In the genomic region with DNA sequence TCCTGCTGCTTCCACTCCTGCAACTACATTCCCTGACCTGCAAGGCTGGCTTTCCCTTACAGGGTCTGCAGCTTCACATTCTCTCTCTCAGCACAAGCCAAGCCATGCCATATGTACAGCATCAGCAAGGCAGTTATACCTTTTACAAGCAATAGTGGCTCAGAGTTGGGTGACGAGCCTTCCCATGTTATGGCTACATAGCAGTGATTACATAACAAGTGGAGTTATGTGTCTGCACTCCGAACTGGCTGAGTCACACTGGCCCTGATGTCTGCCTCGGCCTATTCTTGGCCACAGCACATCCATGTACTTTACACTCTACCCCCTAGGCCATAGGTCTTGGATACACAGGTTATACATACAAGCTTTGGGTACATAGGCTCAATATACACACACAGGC, we compare ENCODE assay signal across 15 cellular contexts. TPM values are rescaled to one million over a fixed set of nuclear protein-coding genes. Genes with fewer than 3 reads are reported as not detected.
DNase-seq lines count a peak whose midpoint lies in the region; ATAC-seq, FAIRE-seq and TF ChIP-seq lines count a peak whose summit lies in the region.
"Had no signal": no experiment of that assay in that cellular context is flagged by ENCODE, and none has a peak within 500 bp of the region (broad histone marks: within the 10 kb centered on the region; RNA-seq: fewer than 3 reads in every experiment).

No MANE protein-coding gene starts in this region.

- H3K4me3 ChIP-seq in breast epithelium, result no peak overlapping the region
- no peak overlapping the region for H3K4me3 ChIP-seq in astrocyte (ENCODE audit: insufficient read depth, low read depth, low read length)
- H3K4me3 ChIP-seq in hepatocyte, result no peak overlapping the region
- H3K4me3 ChIP-seq in CD8-positive, alpha-beta T cell (ENCODE audit: low read depth, low read length), result no peak overlapping the region
- H3K4me3 ChIP-seq: heart right ventricle, psoas muscle had no signal

- intact Hi-C loops in MCF 10A (cut with micrococcal nuclease) (no loop called here), breast epithelium (cut with DNase I; ENCODE audit: low total_unique reads) (no loop called here)
- intact Hi-C loops in CD8-positive, alpha-beta T cell (cut with DNase I, micrococcal nuclease), result no loop called here

- CTCF ChIA-PET in MCF 10A (lab: Yijun Ruan, JAX), result interaction anchor here (0.5 to 4.5 kb wide), 5 partner anchors 9 to 228 kb away, joined by 3 to 32 read pairs (median 3); no protein-coding TSS in a partner anchor
- CTCF ChIA-PET in CD8-positive, alpha-beta T cell (lab: Charles Lee), result no interaction called here

- H4K20me1 ChIP-seq in astrocyte (ENCODE audit: insufficient read depth, low read length) (no peaks in the 10 kb centered on the region), hepatocyte (ENCODE audit: insufficient read depth, poor library complexity, severe bottlenecking) (no peaks in the 10 kb centered on the region)

- H3K27me3 ChIP-seq in breast epithelium (no peaks in the 10 kb centered on the region), astrocyte (ENCODE audit: insufficient read depth, low read length) (no peaks in the 10 kb centered on the region), hepatocyte (no peaks in the 10 kb centered on the region)
- H3K27me3 ChIP-seq in CD8-positive, alpha-beta T cell (ENCODE audit: insufficient read depth, low read length), result no peaks in the 10 kb centered on the region

- no peaks in the 10 kb centered on the region for H3K79me2 ChIP-seq in astrocyte (ENCODE audit: insufficient read depth, low read length)
- H3K79me2 ChIP-seq in hepatocyte, result no peaks in the 10 kb centered on the region

- H3K27ac ChIP-seq in breast epithelium (no peak overlapping the region), astrocyte (ENCODE audit: low read depth, low read length) (peak overlapping the region; percentile 57), hepatocyte (no peak overlapping the region)
- H3K27ac ChIP-seq in CD8-positive, alpha-beta T cell (ENCODE audit: low read depth, low read length), result no peak overlapping the region
- H3K27ac ChIP-seq: heart right ventricle, psoas muscle had no signal

- no peaks in the 10 kb centered on the region for H3K36me3 ChIP-seq in breast epithelium
- H3K36me3 ChIP-seq in astrocyte (ENCODE audit: insufficient read depth, low read length), result no peaks in the 10 kb centered on the region
- no peaks in the 10 kb centered on the region for H3K36me3 ChIP-seq in hepatocyte (replicated peaks; ENCODE audit: insufficient read depth, low read depth)
- no peaks in the 10 kb centered on the region for H3K36me3 ChIP-seq in CD8-positive, alpha-beta T cell (ENCODE audit: insufficient read depth, low read length)
- H3K36me3 ChIP-seq: heart right ventricle had no signal

- H3K9me3 Mint-ChIP-seq in MCF 10A (ENCODE audit: unreplicated experiment) (peaks cover 16% of the 10 kb centered on the region), astrocyte (ENCODE audit: unreplicated experiment) (peaks cover 19% of the 10 kb centered on the region)
- H3K9me3 Mint-ChIP-seq in CD8-positive, alpha-beta T cell, result peaks cover 15% of the 10 kb centered on the region

- H3K4me1 ChIP-seq in breast epithelium, result no peaks in the 10 kb centered on the region
- peaks cover 25% of the 10 kb centered on the region for H3K4me1 ChIP-seq in astrocyte (ENCODE audit: insufficient read depth, low read length)
- H3K4me1 ChIP-seq in hepatocyte (ENCODE audit: insufficient read depth), result no peaks in the 10 kb centered on the region
- no peaks in the 10 kb centered on the region for H3K4me1 ChIP-seq in CD8-positive, alpha-beta T cell (ENCODE audit: insufficient read depth, low read length)
- H3K4me1 ChIP-seq: heart right ventricle, psoas muscle had no signal

- H3K36me3 Mint-ChIP-seq in MCF 10A (ENCODE audit: insufficient read depth, unreplicated experiment), result no peaks in the 10 kb centered on the region
- H3K36me3 Mint-ChIP-seq in astrocyte (ENCODE audit: low read depth, unreplicated experiment), result peaks cover 2% of the 10 kb centered on the region
- H3K36me3 Mint-ChIP-seq in CD8-positive, alpha-beta T cell, result no peaks in the 10 kb centered on the region
- H3K36me3 Mint-ChIP-seq: activated naive CD4-positive, alpha-beta T cell treated with anti-CD3 and anti-CD28 coated beads, Interleukin-2, amount 50 U/mL, for 24 hours; IgD-negative memory B cell had no signal

- H3K9me2 ChIP-seq in hepatocyte (replicated peaks; ENCODE audit: insufficient read depth), result no peaks in the 10 kb centered on the region

- H3K27me3 Mint-ChIP-seq in MCF 10A (ENCODE audit: insufficient read depth, unreplicated experiment) (no peaks in the 10 kb centered on the region), astrocyte (ENCODE audit: low read depth, unreplicated experiment) (no peaks in the 10 kb centered on the region)
- peaks cover 4% of the 10 kb centered on the region for H3K27me3 Mint-ChIP-seq in CD8-positive, alpha-beta T cell (ENCODE audit: low read depth)
- H3K27me3 Mint-ChIP-seq: activated naive CD4-positive, alpha-beta T cell treated with anti-CD3 and anti-CD28 coated beads, Interleukin-2, amount 50 U/mL, for 24 hours; dendritic cell treated with granulocyte-macrophage colony-stimulating factor and Interleukin-4, amounts not matched to agents 40 ng/mL and 50 ng/mL, for 4 days; IgD-negative memory B cell had no signal

- FAIRE-seq in astrocyte (lab: Jason Lieb, UNC), result peak; percentile 90

- H3K27ac Mint-ChIP-seq in MCF 10A (ENCODE audit: low read depth, unreplicated experiment), result no peak overlapping the region
- peak overlapping the region; percentile 70 for H3K27ac Mint-ChIP-seq in astrocyte (ENCODE audit: unreplicated experiment)
- no peak overlapping the region for H3K27ac Mint-ChIP-seq in CD8-positive, alpha-beta T cell
- H3K27ac Mint-ChIP-seq: activated naive CD4-positive, alpha-beta T cell treated with anti-CD3 and anti-CD28 coated beads, Interleukin-2, amount 50 U/mL, for 24 hours; dendritic cell treated with granulocyte-macrophage colony-stimulating factor and Interleukin-4, amounts not matched to agents 40 ng/mL and 50 ng/mL, for 4 days; IgD-negative memory B cell had no signal

- peak overlapping the region; percentile 43 for H2AFZ ChIP-seq in astrocyte (ENCODE audit: low read depth, low read length)
- H2AFZ ChIP-seq in hepatocyte, result no peak overlapping the region

- peaks cover 30% of the 10 kb centered on the region for H3K4me1 Mint-ChIP-seq in MCF 10A (ENCODE audit: insufficient read depth, unreplicated experiment)
- peaks cover 36% of the 10 kb centered on the region for H3K4me1 Mint-ChIP-seq in astrocyte (ENCODE audit: low read depth, unreplicated experiment)
- H3K4me1 Mint-ChIP-seq in CD8-positive, alpha-beta T cell (ENCODE audit: low read depth), result no peaks in the 10 kb centered on the region
- H3K4me1 Mint-ChIP-seq: activated naive CD4-positive, alpha-beta T cell treated with anti-CD3 and anti-CD28 coated beads, Interleukin-2, amount 50 U/mL, for 24 hours; IgD-negative memory B cell had no signal

- TF ChIP-seq CTCF in MCF 10A (IDR thresholded peaks at IDR 0.05; ENCODE audit: unreplicated experiment), result no peak
- TF ChIP-seq CTCF in breast epithelium (IDR thresholded peaks at IDR 0.05), result no peak
- no peak for TF ChIP-seq CTCF in astrocyte (IDR thresholded peaks at IDR 0.05; ENCODE audit: insufficient read depth, low read depth, low read length)
- TF ChIP-seq CTCF in hepatocyte (IDR thresholded peaks at IDR 0.05; ENCODE audit: poor library complexity), result no peak
- TF ChIP-seq CTCF in CD8-positive, alpha-beta T cell (IDR thresholded peaks at IDR 0.05), result no peak

- POLR2A ChIA-PET in MCF 10A (lab: Yijun Ruan, JAX), result interaction anchor here (0.6 to 1.2 kb wide), 3 partner anchors 10 to 73 kb away, joined by 3 read pairs; no protein-coding TSS in a partner anchor
- POLR2A ChIA-PET in CD8-positive, alpha-beta T cell (lab: Charles Lee), result no interaction called here

- peak overlapping the region; percentile 24 for H3K9ac ChIP-seq in astrocyte (ENCODE audit: low read length)

- BruUV-seq in MCF 10A (replicated peaks; lab: Mats Ljungman, UMichigan), result no TSS peak

- no peak for TF ChIP-seq POLR2A in breast epithelium (IDR thresholded peaks at IDR 0.05)

- DNase-seq in MCF 10A (ENCODE audit: unreplicated experiment), result peak; percentile 94
- DNase-seq in breast epithelium (ENCODE audit: low spot score in 2 of 2), result no peak
- DNase-seq in astrocyte (ENCODE audit: low read depth), result peak; percentile 84
- peak; percentile 47 for DNase-seq in hepatocyte (ENCODE audit: low spot score)
- DNase-seq in COLO829 (ENCODE audit: low spot score), result no peak
- DNase-seq in CD8-positive, alpha-beta T cell, result no peak
- no peak for DNase-seq in NCI-H526 treated with DMSO at 0.1 percent for 48 hours (lab: John Stamatoyannopoulos, UW)
- DNase-seq: heart right ventricle, NCI-H2081 treated with DMSO at 0.1 percent for 48 hours, psoas muscle, T-helper 1 cell had no signal

- 53% methylated on average over 3 of the region's 3 CpGs for WGBS in hepatocyte (ENCODE audit: low lambda C conversion rate, missing lambda C conversion rate)

- H3K4me2 ChIP-seq in astrocyte (ENCODE audit: low read length), result peak overlapping the region; percentile 33
- H3K4me2 ChIP-seq in hepatocyte, result no peak overlapping the region

- H3K9me3 ChIP-seq in breast epithelium (peaks cover 10 to 21% of the 10 kb centered on the region in 2 donors), astrocyte (ENCODE audit: insufficient read depth, low read depth, low read length) (no peaks in the 10 kb centered on the region), hepatocyte (ENCODE audit: low read depth) (peaks cover 14% of the 10 kb centered on the region)
- H3K9me3 ChIP-seq in CD8-positive, alpha-beta T cell (ENCODE audit: low read length), result peaks cover 9% of the 10 kb centered on the region

- ATAC-seq in HG03439 (IDR thresholded peaks at IDR 0.05; ENCODE audit: unreplicated experiment), result no peak
- ATAC-seq in CD8-positive, alpha-beta T cell, result no peak
- ATAC-seq: heart right ventricle had no signal

- H3K4me3 Mint-ChIP-seq in MCF 10A (ENCODE audit: unreplicated experiment) (no peak overlapping the region), astrocyte (ENCODE audit: unreplicated experiment) (no peak overlapping the region)
- H3K4me3 Mint-ChIP-seq in CD8-positive, alpha-beta T cell, result no peak overlapping the region
- H3K4me3 Mint-ChIP-seq: activated naive CD4-positive, alpha-beta T cell treated with anti-CD3 and anti-CD28 coated beads, Interleukin-2, amount 50 U/mL, for 24 hours; dendritic cell treated with granulocyte-macrophage colony-stimulating factor and Interleukin-4, amounts not matched to agents 40 ng/mL and 50 ng/mL, for 4 days had no signal

RNA-seq across cellular contexts. Expression of gene SNCAIP, which starts 52.0 kb away (rescaled TPM):
- 0.12 and 0.21 TPM in 2 replicates for total RNA-seq in MCF 10A (2022)
- 10 to 100 TPM in 2 of 3 donors, 1 to 10 TPM in 1; 9.8 to 15.4 (median 10.9) TPM for total RNA-seq in breast epithelium
- total RNA-seq in astrocyte, result 0.84 and 1.7 TPM in 2 replicates
- 19.0 and 19.1 TPM in 2 replicates for total RNA-seq in hepatocyte
- 7.1 and 11.4 TPM in 2 replicates for polyA plus RNA-seq in hepatocyte
- total RNA-seq in CD8-positive, alpha-beta T cell, result not detected
- polyA plus RNA-seq: IgD-negative memory B cell had no signal

Comparison
In these comparisons a context has a peak if more than half of its experiments do, and no peak if none do; other contexts are left out.
1. DNase-seq: peak in MCF 10A (single experiment), astrocyte (single experiment) and hepatocyte (single experiment); none in breast epithelium (0 of 2), COLO829 (single experiment), CD8-positive, alpha-beta T cell (0 of 7) and NCI-H526 treated with DMSO at 0.1 percent for 48 hours (single experiment).